In genomic region chr7:3579638-3580219, GRCh38 we compare ENCODE assay signal across 35 cellular contexts.
"Had no signal": no experiment of that assay in that cellular context is flagged by ENCODE, and none has a peak within 500 bp of the region (broad histone marks: within the 10 kb centered on the region; RNA-seq: fewer than 3 reads in every experiment).

No MANE protein-coding gene starts in this region.

- DNase-seq: activated B cell treated with CpG ODN at 0.5 μM for 24 hours; activated CD4-positive, alpha-beta T cell treated with anti-CD3 and anti-CD28 coated beads for 48 hours; activated CD4-positive, alpha-beta T cell treated with anti-CD3 and anti-CD28 coated beads, Interleukin-2, amount 50 U/mL, for 1 hour; activated CD4-positive, alpha-beta T cell treated with anti-CD3 and anti-CD28 coated beads, Interleukin-2, amount 50 U/mL, for 48 hours; activated CD8-positive, alpha-beta memory T cell treated with anti-CD3 and anti-CD28 coated beads for 24 hours; activated CD8-positive, alpha-beta T cell treated with anti-CD3 and anti-CD28 coated beads for 36 hours; activated effector memory CD4-positive, alpha-beta T cell treated with anti-CD3 and anti-CD28 coated beads, Interleukin-2, amount 50 U/mL, for 16 hours; activated naive CD4-positive, alpha-beta T cell treated with anti-CD3 and anti-CD28 coated beads for 36 hours; activated naive CD8-positive, alpha-beta T cell treated with anti-CD3 and anti-CD28 coated beads for 36 hours; activated naive CD8-positive, alpha-beta T cell treated with anti-CD3 and anti-CD28 coated beads, Interleukin-2, amount 50 U/mL, for 24 hours; activated T-cell treated with anti-CD3 and anti-CD28 coated beads, Interleukin-2, amount 50 U/mL, for 48 hours; adrenal gland; amygdala; aorta; body of pancreas; dorsolateral prefrontal cortex; effector memory CD4-positive, alpha-beta T cell; esophagus squamous epithelium; gastrocnemius medialis; glutamatergic neuron; heart left ventricle; T-helper 1 cell; T-helper 17 cell; T1000; WERI-Rb-1 had no signal

- H3K4me1 Mint-ChIP-seq: activated B cell treated with CpG ODN at 0.5 μM for 24 hours; activated naive CD4-positive, alpha-beta T cell treated with anti-CD3 and anti-CD28 coated beads, Interleukin-2, amount 50 U/mL, for 24 hours; activated naive CD8-positive, alpha-beta T cell treated with anti-CD3 and anti-CD28 coated beads for 36 hours; activated naive CD8-positive, alpha-beta T cell treated with anti-CD3 and anti-CD28 coated beads, Interleukin-2, amount 50 U/mL, for 24 hours; central memory CD8-positive, alpha-beta T cell; T-helper 17 cell had no signal

- H3K27me3 Mint-ChIP-seq: activated CD8-positive, alpha-beta T cell treated with anti-CD3 and anti-CD28 coated beads for 36 hours; activated naive CD4-positive, alpha-beta T cell treated with anti-CD3 and anti-CD28 coated beads, Interleukin-2, amount 50 U/mL, for 24 hours; activated naive CD8-positive, alpha-beta T cell treated with anti-CD3 and anti-CD28 coated beads for 36 hours; activated naive CD8-positive, alpha-beta T cell treated with anti-CD3 and anti-CD28 coated beads, Interleukin-2, amount 50 U/mL, for 24 hours; dendritic cell treated with granulocyte-macrophage colony-stimulating factor and Interleukin-4, amounts not matched to agents 40 ng/mL and 50 ng/mL, for 4 days had no signal

- H3K27ac Mint-ChIP-seq: activated B cell treated with CpG ODN at 0.5 μM for 24 hours; activated CD8-positive, alpha-beta T cell treated with anti-CD3 and anti-CD28 coated beads for 36 hours; activated naive CD4-positive, alpha-beta T cell treated with anti-CD3 and anti-CD28 coated beads for 36 hours; activated naive CD4-positive, alpha-beta T cell treated with anti-CD3 and anti-CD28 coated beads, Interleukin-2, amount 50 U/mL, for 24 hours; activated naive CD8-positive, alpha-beta T cell treated with anti-CD3 and anti-CD28 coated beads for 36 hours; activated naive CD8-positive, alpha-beta T cell treated with anti-CD3 and anti-CD28 coated beads, Interleukin-2, amount 50 U/mL, for 24 hours; activated T-helper 1 cell treated with anti-CD3 and anti-CD28 coated beads, Interleukin-12 subunit alpha, Interleukin-12 subunit beta, Interleukin-2, Interleukin-4 antibody, amounts not matched to agents 30 ng/mL and 10 ng/mL and 1 ng/mL, durations not matched to agents 14 hours and 24 hours and 36 hours; activated T-helper 2 cell treated with anti-CD3 and anti-CD28 coated beads, Interferon-gamma antibody, Interleukin-2, Interleukin-4, amounts not matched to agents 10 μg/mL and 5 μg/mL and 100 μg/mL, durations not matched to agents 14 hours and 24 hours and 36 hours; dendritic cell treated with granulocyte-macrophage colony-stimulating factor and Interleukin-4, amounts not matched to agents 40 ng/mL and 50 ng/mL, for 4 days; T-helper 17 cell; T-helper 2 cell treated with Interferon-gamma antibody and Interleukin-4, amounts not matched to agents 5 μg/mL and 100 μg/mL, for 36 hours had no signal

- H3K4me3 Mint-ChIP-seq: activated B cell treated with CpG ODN at 0.5 μM for 24 hours; activated CD8-positive, alpha-beta T cell treated with anti-CD3 and anti-CD28 coated beads for 36 hours; activated naive CD4-positive, alpha-beta T cell treated with anti-CD3 and anti-CD28 coated beads for 36 hours; activated naive CD4-positive, alpha-beta T cell treated with anti-CD3 and anti-CD28 coated beads, Interleukin-2, amount 50 U/mL, for 24 hours; activated naive CD8-positive, alpha-beta T cell treated with anti-CD3 and anti-CD28 coated beads for 36 hours; activated naive CD8-positive, alpha-beta T cell treated with anti-CD3 and anti-CD28 coated beads, Interleukin-2, amount 50 U/mL, for 24 hours; activated T-helper 1 cell treated with anti-CD3 and anti-CD28 coated beads, Interleukin-12 subunit alpha, Interleukin-12 subunit beta, Interleukin-2, Interleukin-4 antibody, amounts not matched to agents 30 ng/mL and 10 ng/mL and 1 ng/mL, durations not matched to agents 14 hours and 24 hours and 36 hours; central memory CD8-positive, alpha-beta T cell; dendritic cell treated with granulocyte-macrophage colony-stimulating factor and Interleukin-4, amounts not matched to agents 40 ng/mL and 50 ng/mL, for 4 days; T-helper 17 cell; T-helper 2 cell treated with Interferon-gamma antibody and Interleukin-4, amounts not matched to agents 5 μg/mL and 100 μg/mL, for 36 hours had no signal

- H3K27me3 ChIP-seq: adrenal gland, body of pancreas, esophagus squamous epithelium, foreskin keratinocyte, gastrocnemius medialis, heart left ventricle had no signal

- H3K36me3 ChIP-seq: adrenal gland, esophagus squamous epithelium, gastrocnemius medialis, heart left ventricle, WERI-Rb-1 had no signal

- H3K9me3 ChIP-seq: adrenal gland, gastrocnemius medialis had no signal

- H3K27ac ChIP-seq: adrenal gland, body of pancreas, coronary artery, dorsolateral prefrontal cortex, epithelial cell of prostate, esophagus squamous epithelium, foreskin keratinocyte, gastrocnemius medialis, heart left ventricle, WERI-Rb-1 had no signal

- H3K4me3 ChIP-seq: adrenal gland, body of pancreas, coronary artery, dorsolateral prefrontal cortex, esophagus squamous epithelium, gastrocnemius medialis, heart left ventricle had no signal

- ATAC-seq: activated CD4-positive, CD25-positive, alpha-beta regulatory T cell treated with anti-CD3 and anti-CD28 coated beads, Interleukin-2, amount 50 U/mL, for 24 hours; activated CD8-positive, alpha-beta T cell treated with anti-CD3 and anti-CD28 coated beads for 36 hours; activated naive CD8-positive, alpha-beta T cell treated with anti-CD3 and anti-CD28 coated beads, Interleukin-2, amount 50 U/mL, for 24 hours; body of pancreas; foreskin keratinocyte; gastrocnemius medialis; heart left ventricle; T-helper 17 cell had no signal

- H3K4me1 ChIP-seq: adrenal gland, foreskin keratinocyte, gastrocnemius medialis, heart left ventricle had no signal
